10 cellular contexts compared by ENCODE assay signal in the genomic region with DNA sequence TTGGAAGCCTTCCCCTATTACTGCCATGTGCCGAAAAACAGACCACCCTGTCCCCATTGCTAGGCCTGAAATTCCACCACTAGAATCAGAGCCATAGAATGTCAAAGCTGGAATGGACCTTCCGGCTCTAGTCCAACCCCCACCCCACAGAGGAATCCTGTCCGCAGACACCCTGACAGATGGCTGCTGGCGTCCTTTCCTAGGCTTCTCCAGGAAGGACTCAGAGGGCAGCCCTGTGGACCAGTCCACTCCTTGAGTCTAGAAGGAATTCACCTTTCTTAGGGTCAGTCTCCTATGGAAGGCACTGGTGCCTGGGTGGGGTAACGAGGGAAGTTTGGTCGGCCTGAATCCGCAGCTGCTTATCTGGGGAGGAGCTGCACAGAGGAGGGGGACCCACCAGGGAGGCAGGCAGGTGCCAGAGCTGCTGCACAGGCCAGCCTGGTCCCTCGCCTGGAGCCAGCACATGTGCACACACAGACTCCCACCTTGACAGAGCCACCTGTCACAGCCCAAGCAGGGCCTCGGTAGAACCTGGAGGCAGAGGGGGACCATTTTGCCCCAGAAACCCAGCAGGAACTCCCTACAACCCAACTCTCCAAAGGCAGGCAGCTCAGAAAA. TPM values are rescaled to one million over a fixed set of nuclear protein-coding genes. Genes with fewer than 3 reads are reported as not detected.
A peak's percentile ranks its signal among the peaks of the same experiment; 100 is the strongest.
DNase-seq lines count a peak whose midpoint lies in the region; ATAC-seq and TF ChIP-seq lines count a peak whose summit lies in the region.
"Had no signal": no experiment of that assay in that cellular context is flagged by ENCODE, and none has a peak within 500 bp of the region (broad histone marks: within the 10 kb centered on the region; RNA-seq: fewer than 3 reads in every experiment).

No MANE protein-coding gene starts in this region.

- no peak for TF ChIP-seq CTCF in activated CD8-positive, alpha-beta T cell treated with anti-CD3 and anti-CD28 coated beads for 36 hours (IDR thresholded peaks at IDR 0.05)
- no peak for TF ChIP-seq CTCF in left ventricle myocardium inferior (IDR thresholded peaks at IDR 0.05; ENCODE audit: borderline replicate concordance)
- TF ChIP-seq CTCF in smooth muscle cell (IDR thresholded peaks at IDR 0.05; ENCODE audit: borderline replicate concordance, insufficient read depth, poor library complexity, severe bottlenecking) = no peak

- peaks cover 66% of the 10 kb centered on the region for H3K4me1 Mint-ChIP-seq in activated CD8-positive, alpha-beta T cell treated with anti-CD3 and anti-CD28 coated beads for 36 hours (ENCODE audit: low read depth)

- POLR2A ChIA-PET in activated CD8-positive, alpha-beta T cell treated with anti-CD3 and anti-CD28 coated beads for 36 hours (lab: Charles Lee) = interaction anchor here (0.8 to 4.8 kb wide), 11 partner anchors 11 to 158 kb away, joined by 3 to 26 read pairs (median 5); no protein-coding TSS in a partner anchor

- peak overlapping the region; percentile 86 for H3K4me2 ChIP-seq in smooth muscle cell

- H3F3A ChIP-seq in smooth muscle cell (ENCODE audit: low read depth) = no peaks in the 10 kb centered on the region

- peaks cover 43% of the 10 kb centered on the region for H3K79me2 ChIP-seq in smooth muscle cell (ENCODE audit: low read depth)

- peak; percentile 62 to 78 for DNase-seq in NCI-H2081 (lab: John Stamatoyannopoulos, UW)
- no peak for DNase-seq in NCI-H2081 treated with DMSO at 0.1 percent for 48 hours (lab: John Stamatoyannopoulos, UW)
- DNase-seq in activated CD8-positive, alpha-beta T cell treated with anti-CD3 and anti-CD28 coated beads for 36 hours = no peak
- DNase-seq in left ventricle myocardium inferior = peak; percentile 50
- no peak for DNase-seq in smooth muscle cell (lab: John Stamatoyannopoulos, UW; ENCODE audit: unreplicated experiment)
- no peak for DNase-seq in SKM-1 treated with dmso at 0.1 percent for 144 hours (lab: John Stamatoyannopoulos, UW; ENCODE audit: unreplicated experiment)
- no peak for DNase-seq in NCI-H1105 treated with DMSO at 0.1 percent for 48 hours (lab: John Stamatoyannopoulos, UW)
- DNase-seq: effector CD4-positive, alpha-beta T cell had no signal

- H3K27ac ChIP-seq in left ventricle myocardium inferior (replicated peaks) (peak overlapping the region; percentile 90), smooth muscle cell (ENCODE audit: low read depth) (no peak overlapping the region)

- H3K4me3 ChIP-seq in left ventricle myocardium inferior (peak overlapping the region; percentile 84), smooth muscle cell (no peak overlapping the region)

- H3K27ac Mint-ChIP-seq in activated CD8-positive, alpha-beta T cell treated with anti-CD3 and anti-CD28 coated beads for 36 hours = peak overlapping the region; percentile 76

- ATAC-seq in activated CD8-positive, alpha-beta T cell treated with anti-CD3 and anti-CD28 coated beads for 36 hours = no peak
- ATAC-seq in GM21390 (IDR thresholded peaks at IDR 0.05; ENCODE audit: unreplicated experiment) = no peak
- ATAC-seq: Panc1 had no signal

- 82% methylated on average over 9 of the region's 9 CpGs for WGBS in smooth muscle cell (ENCODE audit: low lambda C conversion rate)

- H3K9me3 ChIP-seq in left ventricle myocardium inferior (replicated peaks) (no peaks in the 10 kb centered on the region), smooth muscle cell (replicated peaks; ENCODE audit: low read depth) (no peaks in the 10 kb centered on the region)

- H3K36me3 ChIP-seq in left ventricle myocardium inferior (no peaks in the 10 kb centered on the region), smooth muscle cell (ENCODE audit: low read depth) (no peaks in the 10 kb centered on the region)

- H2AFZ ChIP-seq in smooth muscle cell (ENCODE audit: low read depth) = no peak overlapping the region

- H3K9ac ChIP-seq in smooth muscle cell (ENCODE audit: low read depth) = no peak overlapping the region

- peak overlapping the region; percentile 69 for H3K4me3 Mint-ChIP-seq in activated CD8-positive, alpha-beta T cell treated with anti-CD3 and anti-CD28 coated beads for 36 hours

- peaks cover 63% of the 10 kb centered on the region for H4K20me1 ChIP-seq in smooth muscle cell (ENCODE audit: low read depth)

- CTCF ChIA-PET in activated CD8-positive, alpha-beta T cell treated with anti-CD3 and anti-CD28 coated beads for 36 hours (lab: Charles Lee) = interaction anchor here (1.0 to 3.2 kb wide), 6 partner anchors 23 to 65 kb away, joined by 3 to 19 read pairs (median 8); no protein-coding TSS in a partner anchor

- peaks cover 73% of the 10 kb centered on the region for H3K4me1 ChIP-seq in left ventricle myocardium inferior
- no peaks in the 10 kb centered on the region for H3K4me1 ChIP-seq in smooth muscle cell (ENCODE audit: low read depth)

- H3K36me3 Mint-ChIP-seq in activated CD8-positive, alpha-beta T cell treated with anti-CD3 and anti-CD28 coated beads for 36 hours (ENCODE audit: low read depth) = peaks cover 13% of the 10 kb centered on the region

- no peaks in the 10 kb centered on the region for H3K27me3 Mint-ChIP-seq in activated CD8-positive, alpha-beta T cell treated with anti-CD3 and anti-CD28 coated beads for 36 hours

- intact Hi-C loops in activated CD8-positive, alpha-beta T cell treated with anti-CD3 and anti-CD28 coated beads for 36 hours (cut with micrococcal nuclease) = no loop called here
- intact Hi-C loops in left ventricle myocardium inferior (cut with micrococcal nuclease) = no loop called here

- no peaks in the 10 kb centered on the region for H3K9me3 Mint-ChIP-seq in activated CD8-positive, alpha-beta T cell treated with anti-CD3 and anti-CD28 coated beads for 36 hours

- H3K27me3 ChIP-seq in left ventricle myocardium inferior (ENCODE audit: low read depth) (no peaks in the 10 kb centered on the region), smooth muscle cell (ENCODE audit: low read depth) (no peaks in the 10 kb centered on the region)

RNA-seq across cellular contexts. Expression of a gene that starts 2.5 kb away (rescaled TPM):
- total RNA-seq in activated CD8-positive, alpha-beta T cell treated with anti-CD3 and anti-CD28 coated beads for 36 hours = 10 to 100 TPM; 84.8 to 97.8 TPM
- total RNA-seq in left ventricle myocardium inferior (16.5 TPM), smooth muscle cell (16.1 and 16.4 TPM in 2 replicates)
- polyA plus RNA-seq in smooth muscle cell = 18.9 and 19.9 TPM in 2 replicates

Comparison
In these comparisons a context has a peak if more than half of its experiments do, and no peak if none do; other contexts are left out.
1. DNase-seq: peak in NCI-H2081 (2 of 2) and left ventricle myocardium inferior (single experiment); none in NCI-H2081 treated with DMSO at 0.1 percent for 48 hours (single experiment), activated CD8-positive, alpha-beta T cell treated with anti-CD3 and anti-CD28 coated beads for 36 hours (single experiment), smooth muscle cell (single experiment), SKM-1 treated with dmso at 0.1 percent for 144 hours (single experiment) and NCI-H1105 treated with DMSO at 0.1 percent for 48 hours (single experiment).